Comparison of ENCODE assay signal across 8 cellular contexts in genomic region chr22:31561238-31561887, GRCh38.
DNase-seq lines count a peak whose midpoint lies in the region; ATAC-seq and TF ChIP-seq lines count a peak whose summit lies in the region.

No MANE protein-coding gene starts in this region.

- no peak overlapping the region for H3K4me3 ChIP-seq in Loucy (ENCODE audit: low read length, poor library complexity, severe bottlenecking)

- H3K9me3 Mint-ChIP-seq in activated naive CD8-positive, alpha-beta T cell (ENCODE audit: low read depth): no peaks in the 10 kb centered on the region

- ATAC-seq in Right ventricle myocardium inferior (peak; percentile 85), HG02623 (IDR thresholded peaks at IDR 0.05; ENCODE audit: unreplicated experiment) (no peak), HG02571 (IDR thresholded peaks at IDR 0.05; ENCODE audit: unreplicated experiment) (no peak)

- DNase-seq in DMS53 (lab: John Stamatoyannopoulos, UW) (peak; percentile 84), SHP77 (lab: John Stamatoyannopoulos, UW) (peak; percentile 71 to 83), Right ventricle myocardium inferior (ENCODE audit: missing footprints) (peak; percentile 77), posterior cingulate gyrus (peak; percentile 39 to 96 (median 76))

- no peak overlapping the region for H3K4me2 ChIP-seq in Loucy (ENCODE audit: low read depth, low read length, poor library complexity, severe bottlenecking)

- no peak overlapping the region for H3K4me3 Mint-ChIP-seq in activated naive CD8-positive, alpha-beta T cell

- H3K36me3 Mint-ChIP-seq in activated naive CD8-positive, alpha-beta T cell: no peaks in the 10 kb centered on the region

- H3K9me2 ChIP-seq in Loucy (replicated peaks; ENCODE audit: low read depth, low read length): no peaks in the 10 kb centered on the region

- intact Hi-C loops in Right ventricle myocardium inferior (cut with DNase I) (loop anchor here (1.0 kb wide), 1 partner anchor 72 kb away; no protein-coding TSS in a partner anchor), posterior cingulate gyrus (cut with DNase I) (loop anchor here (1.0 kb wide), 1 partner anchor 72 kb away; no protein-coding TSS in a partner anchor)

- no peaks in the 10 kb centered on the region for H3K4me1 ChIP-seq in Loucy (ENCODE audit: insufficient read depth, low read length, poor library complexity, severe bottlenecking)

- peak; percentile 71 for TF ChIP-seq CTCF in Loucy (conservative IDR thresholded peaks at IDR 0.05; ENCODE audit: low read length)

- peak overlapping the region; percentile 54 for H3K27ac Mint-ChIP-seq in activated naive CD8-positive, alpha-beta T cell

- H3K36me3 ChIP-seq in Loucy (ENCODE audit: insufficient read depth, low read length): peaks cover 13% of the 10 kb centered on the region; the same call in 1 of the 2 replicates

- H3K9ac ChIP-seq in Loucy (ENCODE audit: low read depth, low read length, poor library complexity, severe bottlenecking): no peak overlapping the region

- H3K79me2 ChIP-seq in Loucy (ENCODE audit: insufficient read depth, low read length): no peaks in the 10 kb centered on the region

- no peaks in the 10 kb centered on the region for H4K20me1 ChIP-seq in Loucy (ENCODE audit: insufficient read depth, low read length, poor library complexity, severe bottlenecking)

- H2AFZ ChIP-seq in Loucy (ENCODE audit: low read length): no peak overlapping the region

- no peaks in the 10 kb centered on the region for H3K9me3 ChIP-seq in Loucy (ENCODE audit: insufficient read depth, low read depth, low read length)

- no peaks in the 10 kb centered on the region for H3F3A ChIP-seq in Loucy (ENCODE audit: low read depth)

- no peaks in the 10 kb centered on the region for H3K27me3 Mint-ChIP-seq in activated naive CD8-positive, alpha-beta T cell

- peaks cover 2% of the 10 kb centered on the region for H3K4me1 Mint-ChIP-seq in activated naive CD8-positive, alpha-beta T cell (ENCODE audit: low read depth)

- H3K27me3 ChIP-seq in Loucy (ENCODE audit: insufficient read depth, low read length, poor library complexity, severe bottlenecking): no peaks in the 10 kb centered on the region
